Comparison of ENCODE assay signal across 8 cellular contexts in genomic region chr9:100028201-100028784, GRCh38.
DNase-seq lines count a peak whose midpoint lies in the region; ATAC-seq and TF ChIP-seq lines count a peak whose summit lies in the region.

No MANE protein-coding gene starts in this region.

- no peaks in the 10 kb centered on the region for H3K27me3 ChIP-seq in NT2/D1 (ENCODE audit: insufficient read depth, insufficient read length)

- no peak for TF ChIP-seq POLR2A in erythroblast (IDR thresholded peaks at IDR 0.05; ENCODE audit: low read length)

- H3K27ac Mint-ChIP-seq in Calu3 (ENCODE audit: unreplicated experiment) (no peak overlapping the region), natural killer cell (peak overlapping the region in 1 of 2 donors; percentile 37)
- H3K27ac Mint-ChIP-seq in stimulated activated naive B cell treated with anti-CD40 and anti-IgM and Interleukin-4, amounts not matched to agents 10 μg/mL and 1 μg/mL and 100 μg/mL, for 72 hours = no peak overlapping the region

- H3K9me3 ChIP-seq in NT2/D1 (ENCODE audit: insufficient read depth, low read length) = peaks cover 17% of the 10 kb centered on the region

- ATAC-seq in GM19455 (IDR thresholded peaks at IDR 0.05; ENCODE audit: unreplicated experiment) (peak; percentile 83), HG03565 (IDR thresholded peaks at IDR 0.05; ENCODE audit: unreplicated experiment) (peak; percentile 85), natural killer cell (peak; percentile 94 to 100 (median 100))
- peak; percentile 94 to 98 for ATAC-seq in stimulated activated naive B cell treated with anti-CD40 and anti-IgM and Interleukin-4, amounts not matched to agents 10 μg/mL and 1 μg/mL and 100 μg/mL, for 72 hours (replicated peaks)

- H3K36me3 ChIP-seq in NT2/D1 (ENCODE audit: insufficient read depth, insufficient read length, low read length) = peaks cover 7% of the 10 kb centered on the region

- H3K4me3 ChIP-seq in NT2/D1 (ENCODE audit: insufficient read length, low read depth) = no peak overlapping the region

- H3K4me1 Mint-ChIP-seq in Calu3 (ENCODE audit: low read depth, unreplicated experiment) (no peaks in the 10 kb centered on the region), natural killer cell (peaks cover 18 to 30% of the 10 kb centered on the region in 2 donors)
- peaks cover 16 to 38% of the 10 kb centered on the region in 2 donors for H3K4me1 Mint-ChIP-seq in stimulated activated naive B cell treated with anti-CD40 and anti-IgM and Interleukin-4, amounts not matched to agents 10 μg/mL and 1 μg/mL and 100 μg/mL, for 72 hours

- no peaks in the 10 kb centered on the region for H3K36me3 Mint-ChIP-seq in Calu3 (ENCODE audit: insufficient read depth, unreplicated experiment)
- H3K36me3 Mint-ChIP-seq in natural killer cell = no peaks in the 10 kb centered on the region
- peaks cover 29 to 47% of the 10 kb centered on the region in 2 donors for H3K36me3 Mint-ChIP-seq in stimulated activated naive B cell treated with anti-CD40 and anti-IgM and Interleukin-4, amounts not matched to agents 10 μg/mL and 1 μg/mL and 100 μg/mL, for 72 hours

- no peak overlapping the region for H3K4me3 Mint-ChIP-seq in Calu3 (ENCODE audit: low read depth, unreplicated experiment)
- H3K4me3 Mint-ChIP-seq in natural killer cell = no peak overlapping the region
- H3K4me3 Mint-ChIP-seq in stimulated activated naive B cell treated with anti-CD40 and anti-IgM and Interleukin-4, amounts not matched to agents 10 μg/mL and 1 μg/mL and 100 μg/mL, for 72 hours = no peak overlapping the region

- CTCF ChIA-PET in Calu3 (lab: Charles Lee) = no interaction called here

- peak; percentile 60 for DNase-seq in Calu3
- peak; percentile 82 for DNase-seq in NT2/D1 (ENCODE audit: low read depth, low spot score)
- DNase-seq in activated CD8-positive, alpha-beta memory T cell treated with anti-CD3 and anti-CD28 coated beads, Interleukin-2, amount 50 U/mL, for 48 hours = peak; percentile 78
- DNase-seq in erythroblast (lab: John Stamatoyannopoulos, UW) = peak; percentile 86 to 90
- peak; percentile 56 for DNase-seq in natural killer cell
- DNase-seq in stimulated activated naive B cell treated with anti-CD40 and anti-IgM and Interleukin-4, amounts not matched to agents 10 μg/mL and 1 μg/mL and 100 μg/mL, for 72 hours = peak; percentile 60

- no TSS peak for BruUV-seq in Calu3 (replicated peaks; lab: Mats Ljungman, UMichigan)

- TF ChIP-seq CTCF in Calu3 (IDR thresholded peaks at IDR 0.05; ENCODE audit: unreplicated experiment) (peak; percentile 69), natural killer cell (IDR thresholded peaks at IDR 0.05) (peak; percentile 93)

- no peak overlapping the region for H3K9ac ChIP-seq in NT2/D1 (ENCODE audit: insufficient read length, low read depth)

- H3K27me3 Mint-ChIP-seq in Calu3 (ENCODE audit: unreplicated experiment) = no peaks in the 10 kb centered on the region
- no peaks in the 10 kb centered on the region for H3K27me3 Mint-ChIP-seq in natural killer cell (ENCODE audit: low read depth in 2 of 2)
- no peaks in the 10 kb centered on the region for H3K27me3 Mint-ChIP-seq in stimulated activated naive B cell treated with anti-CD40 and anti-IgM and Interleukin-4, amounts not matched to agents 10 μg/mL and 1 μg/mL and 100 μg/mL, for 72 hours

- H3K9me3 Mint-ChIP-seq in Calu3 (ENCODE audit: low read depth, unreplicated experiment) = no peaks in the 10 kb centered on the region
- no peaks in the 10 kb centered on the region for H3K9me3 Mint-ChIP-seq in natural killer cell
- H3K9me3 Mint-ChIP-seq in stimulated activated naive B cell treated with anti-CD40 and anti-IgM and Interleukin-4, amounts not matched to agents 10 μg/mL and 1 μg/mL and 100 μg/mL, for 72 hours = no peaks in the 10 kb centered on the region

- H3K4me1 ChIP-seq in NT2/D1 (ENCODE audit: insufficient read depth, insufficient read length) = no peaks in the 10 kb centered on the region

- intact Hi-C loops in Calu3 (cut with micrococcal nuclease; ENCODE audit: unreplicated experiment) (loop anchor here (1.0 to 5.0 kb wide), 4 partner anchors 69 to 567 kb away; partner anchors contain the start of genes ERP44 and INVS), natural killer cell (cut with micrococcal nuclease) (loop anchor here (1.0 to 2.0 kb wide), 3 partner anchors 71 to 295 kb away; partner anchors contain the start of genes ERP44 and INVS)
